ENCODE assay signal across 8 cellular contexts in the genomic region with DNA sequence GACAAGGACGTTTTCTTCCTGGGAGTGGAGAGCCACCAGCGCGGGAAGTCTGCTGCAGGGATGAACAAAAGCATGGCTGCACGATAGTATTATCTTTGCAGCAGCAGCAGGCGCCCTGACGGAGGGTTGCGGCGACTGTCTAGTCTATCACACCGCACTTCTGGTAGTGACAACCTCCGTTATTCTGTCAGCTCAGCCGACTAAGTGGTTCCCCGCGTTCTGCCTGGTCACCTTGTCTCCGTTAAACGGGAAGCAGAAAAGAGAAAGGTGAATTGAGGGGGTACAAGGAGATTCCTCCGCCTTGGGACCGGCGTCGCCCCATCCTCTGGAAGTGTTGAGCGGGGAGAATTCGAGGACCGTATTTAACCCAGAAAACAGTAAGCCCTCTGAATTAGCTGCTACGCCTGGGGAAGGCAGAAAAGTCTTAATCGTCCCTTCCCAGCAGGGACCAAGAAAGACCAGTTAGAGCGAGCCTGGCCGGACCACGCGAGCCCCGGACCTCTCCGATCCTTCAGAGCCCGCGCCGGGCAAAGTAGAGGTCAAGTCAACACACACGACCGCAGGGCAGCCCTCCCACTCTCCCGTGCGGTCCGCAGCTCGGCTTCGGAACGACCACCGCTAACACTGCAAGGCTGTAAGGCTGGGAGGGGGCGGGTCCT. TPM values are rescaled to one million over a fixed set of nuclear protein-coding genes. Genes with fewer than 3 reads are reported as not detected.
DNase-seq lines count a peak whose midpoint lies in the region; ATAC-seq and TF ChIP-seq lines count a peak whose summit lies in the region.

No MANE protein-coding gene starts in this region.

- no peaks in the 10 kb centered on the region for H3K9me3 ChIP-seq in osteoblast (ENCODE audit: low read depth, low read length)
- no peaks in the 10 kb centered on the region for H3K9me3 ChIP-seq in upper lobe of right lung

- intact Hi-C loops in upper lobe of right lung (cut with DNase I): loop anchor here (10.0 kb wide), 1 partner anchor 53 kb away; no protein-coding TSS in a partner anchor

- DNase-seq in A172 (ENCODE audit: low spot score): peak; percentile 12
- DNase-seq in NCI-H524 treated with DMSO at 0.1 percent for 48 hours (lab: John Stamatoyannopoulos, UW): peak; percentile 88
- peak; percentile 11 for DNase-seq in activated T-cell treated with anti-CD3 and anti-CD28 coated beads for 4 hours
- DNase-seq in fibroblast of the aortic adventitia (ENCODE audit: low read depth): no peak
- no peak for DNase-seq in osteoblast (ENCODE audit: insufficient read length, low spot score, missing footprints)
- DNase-seq in upper lobe of right lung: no peak

- H2AFZ ChIP-seq in osteoblast (ENCODE audit: low read length): peak overlapping the region; percentile 96

- peaks cover 17% of the 10 kb centered on the region for H3K4me1 ChIP-seq in osteoblast (ENCODE audit: insufficient read depth, low read length)
- H3K4me1 ChIP-seq in upper lobe of right lung: peaks cover 21% of the 10 kb centered on the region

- peaks cover 3% of the 10 kb centered on the region for H4K20me1 ChIP-seq in osteoblast (ENCODE audit: insufficient read depth, low read length)

- H3K4me3 ChIP-seq in fibroblast of the aortic adventitia (ENCODE audit: low read depth, low read length) (peak overlapping the region; percentile 80), osteoblast (ENCODE audit: insufficient read depth, low read length) (peak overlapping the region; percentile 90), upper lobe of right lung (peak overlapping the region; percentile 87)

- peaks cover 27% of the 10 kb centered on the region for H3K27me3 ChIP-seq in osteoblast (ENCODE audit: insufficient read depth, low read length)
- no peaks in the 10 kb centered on the region for H3K27me3 ChIP-seq in upper lobe of right lung

- peaks cover 31% of the 10 kb centered on the region for H3K79me2 ChIP-seq in osteoblast (ENCODE audit: insufficient read depth, low read length)

- H3K27ac ChIP-seq in osteoblast (ENCODE audit: low read depth, low read length) (peak overlapping the region; percentile 42), upper lobe of right lung (peak overlapping the region; percentile 95)

- ATAC-seq in GM18861 (IDR thresholded peaks at IDR 0.05; ENCODE audit: unreplicated experiment): peak; percentile 12
- peak; percentile 7 for ATAC-seq in HG03103 (IDR thresholded peaks at IDR 0.05; ENCODE audit: low read depth, unreplicated experiment)
- peak; percentile 29 for ATAC-seq in upper lobe of right lung

- H3K36me3 ChIP-seq in osteoblast (ENCODE audit: insufficient read depth, low read length) (no peaks in the 10 kb centered on the region), upper lobe of right lung (no peaks in the 10 kb centered on the region)

- TF ChIP-seq CTCF in fibroblast of the aortic adventitia (IDR thresholded peaks at IDR 0.05; ENCODE audit: insufficient read depth, low read length) (no peak), osteoblast (IDR thresholded peaks at IDR 0.05; ENCODE audit: extremely low read depth, low read depth, low read length) (no peak), upper lobe of right lung (IDR thresholded peaks at IDR 0.05) (no peak)

- H3K4me2 ChIP-seq in osteoblast (ENCODE audit: insufficient read depth, low read length): peak overlapping the region; percentile 100

RNA-seq across cellular contexts. Expression of a gene that starts 0.5 kb away (rescaled TPM):
- 2.8 and 2.9 TPM in 2 replicates for total RNA-seq in A172 (2014; rRNA removed; shearing (Covaris generic))
- total RNA-seq in fibroblast of the aortic adventitia (ENCODE audit: low replicate concordance) (18.5 and 42.9 TPM in 2 replicates), osteoblast (19.5 and 24.2 TPM in 2 replicates), upper lobe of right lung (51.2 TPM)

Comparison
In these comparisons a context has a peak if more than half of its experiments do, and no peak if none do; other contexts are left out.
1. DNase-seq: peak in A172 (single experiment), NCI-H524 treated with DMSO at 0.1 percent for 48 hours (single experiment) and activated T-cell treated with anti-CD3 and anti-CD28 coated beads for 4 hours (single experiment); none in fibroblast of the aortic adventitia (single experiment), osteoblast (single experiment) and upper lobe of right lung (single experiment).
2. Peak in every context shown above with its lines, with median percentiles within 50 percentile points of each other: ATAC-seq and H3K4me3 ChIP-seq.